Comparison of ENCODE assay signal across 8 cellular contexts in the genomic region with DNA sequence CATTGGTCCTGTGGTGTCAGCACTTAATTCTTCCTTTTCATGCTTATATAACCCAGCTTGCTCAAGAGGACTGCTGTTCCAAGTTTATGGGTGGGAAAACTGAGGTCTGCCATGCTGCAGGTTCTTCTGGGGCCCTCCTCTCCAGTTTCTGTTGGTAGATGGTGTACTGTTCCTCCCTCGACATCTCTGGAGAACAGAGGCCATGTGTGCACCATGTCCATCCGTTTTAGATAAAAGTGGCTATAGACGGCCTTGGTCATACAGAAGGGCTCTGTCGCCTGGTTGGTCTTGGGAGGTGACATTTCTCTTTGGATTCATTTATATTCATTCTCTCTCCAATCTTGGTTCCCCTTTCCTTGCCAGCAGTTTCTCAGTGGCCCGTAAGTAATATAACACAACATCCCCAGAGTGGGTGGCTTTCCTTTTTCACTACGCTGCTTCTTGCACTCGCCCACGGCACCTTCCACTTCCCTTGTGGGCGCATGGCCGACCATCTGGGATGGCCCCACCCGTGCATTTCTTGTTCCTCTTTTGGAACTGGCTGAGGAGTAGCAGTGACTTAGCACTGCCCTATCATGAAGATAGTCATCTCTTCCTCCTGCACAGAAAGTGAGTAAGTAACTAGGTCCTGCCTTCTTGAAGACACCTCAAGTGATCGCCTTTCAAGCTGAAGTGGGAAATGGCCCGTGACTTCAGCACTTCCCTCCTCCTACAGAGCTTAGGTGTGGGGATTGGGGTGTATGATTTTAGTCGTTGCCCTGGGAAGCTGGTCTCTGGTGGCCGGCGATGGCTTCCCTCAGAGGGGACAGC.
DNase-seq lines count a peak whose midpoint lies in the region; ATAC-seq and TF ChIP-seq lines count a peak whose summit lies in the region.

No MANE protein-coding gene starts in this region.

- TF ChIP-seq CTCF in GM13976 (IDR thresholded peaks at IDR 0.05; ENCODE audit: borderline replicate concordance, control extremely low read depth, extremely low read depth, insufficient read depth, missing control alignments) (no peak), dorsolateral prefrontal cortex (IDR thresholded peaks at IDR 0.05 in 54 of 56, conservative IDR thresholded peaks at IDR 0.05 in 2 of 56; ENCODE audit: low read depth in 1 of 56, partially characterized antibody in 56 of 56) (no peak)

- H3K4me3 ChIP-seq in dorsolateral prefrontal cortex: peak overlapping the region in 1 of 59 donors; percentile 27

- no peaks in the 10 kb centered on the region for H3K27me3 ChIP-seq in dorsolateral prefrontal cortex

- H3K27ac ChIP-seq in dorsolateral prefrontal cortex: peak overlapping the region in 11 of 59 donors; percentile 4 to 61 (median 42)

- DNase-seq in GM13976 (ENCODE audit: low spot score) (peak; percentile 83), HUDEP-2 (lab: John Stamatoyannopoulos, UW; ENCODE audit: unreplicated experiment in 76 of 76) (peak in 73 of 76 experiments; percentile 25 to 93 (median 76)), dorsolateral prefrontal cortex (peak; percentile 11 to 87 (median 70)), posterior vena cava (ENCODE audit: low spot score) (peak; percentile 91), NCI-H2227 treated with DMSO at 0.1 percent for 48 hours (lab: John Stamatoyannopoulos, UW) (no peak), NCI-H1092 (lab: John Stamatoyannopoulos, UW) (no peak), NCI-H1105 (lab: John Stamatoyannopoulos, UW) (no peak)

- intact Hi-C loops in dorsolateral prefrontal cortex (cut with DNase I): no loop called here
- intact Hi-C loops in posterior vena cava (cut with DNase I): no loop called here

- in situ Hi-C loops in GM13976 (cut with MboI; ENCODE audit: low sequenced_read_pairs, unreplicated experiment): no loop called here

- ATAC-seq in GM21423 (IDR thresholded peaks at IDR 0.05; ENCODE audit: unreplicated experiment): peak; percentile 91

Comparison
In these comparisons a context has a peak if more than half of its experiments do, and no peak if none do; other contexts are left out.
1. DNase-seq: peak in GM13976 (single experiment), HUDEP-2 (73 of 76), dorsolateral prefrontal cortex (10 of 10) and posterior vena cava (single experiment); none in NCI-H2227 treated with DMSO at 0.1 percent for 48 hours (single experiment), NCI-H1092 (single experiment) and NCI-H1105 (single experiment).